22 cellular contexts compared by ENCODE assay signal in the genomic region with DNA sequence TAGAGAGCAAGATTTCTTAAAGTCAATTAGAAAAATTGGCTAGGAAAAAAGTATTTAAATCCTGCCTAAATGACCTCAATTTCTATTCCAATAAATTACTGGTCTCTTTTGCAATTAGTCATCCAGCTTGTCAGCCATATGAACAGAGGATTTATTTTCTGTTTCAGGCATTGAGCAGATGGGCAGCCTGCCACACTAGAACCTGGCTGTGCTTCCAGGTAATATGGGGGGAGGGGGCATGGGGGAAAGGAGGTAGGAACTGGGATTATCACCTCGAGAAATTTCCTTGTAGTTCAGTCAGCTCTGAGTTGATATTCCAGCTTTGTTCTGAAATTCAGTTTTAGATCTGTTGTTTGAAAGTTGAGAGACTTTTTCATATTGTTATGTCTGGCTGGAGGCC.
"Had no signal": no experiment of that assay in that cellular context is flagged by ENCODE, and none has a peak within 500 bp of the region (broad histone marks: within the 10 kb centered on the region; RNA-seq: fewer than 3 reads in every experiment).

No MANE protein-coding gene starts in this region.

- H3K27ac Mint-ChIP-seq: effector memory CD8-positive, alpha-beta T cell; naive thymus-derived CD4-positive, alpha-beta T cell; nephron; neural progenitor cell; progenitor cell of endocrine pancreas; stimulated activated naive B cell treated with anti-CD40 and anti-IgM and Interleukin-4, amounts not matched to agents 10 μg/mL and 1 μg/mL and 100 μg/mL, for 72 hours; stimulated activated naive CD8-positive, alpha-beta T cell treated with anti-CD3 and anti-CD28 coated beads, Interleukin-15, Interleukin-2, amounts not matched to agents 100 ng/mL and 50 ng/mL, for 24 hours had no signal

- H3K4me3 Mint-ChIP-seq: effector memory CD8-positive, alpha-beta T cell; naive thymus-derived CD4-positive, alpha-beta T cell; nephron; neural progenitor cell; stimulated activated naive B cell treated with anti-CD40 and anti-IgM and Interleukin-4, amounts not matched to agents 10 μg/mL and 1 μg/mL and 100 μg/mL, for 72 hours; stimulated activated naive CD8-positive, alpha-beta T cell treated with anti-CD3 and anti-CD28 coated beads, Interleukin-15, Interleukin-2, amounts not matched to agents 100 ng/mL and 50 ng/mL, for 24 hours had no signal

- DNase-seq: effector memory CD8-positive, alpha-beta T cell; erythroblast; esophagus squamous epithelium; foreskin melanocyte; glutamatergic neuron; heart right ventricle; hippocampal formation; left cardiac atrium; left lung; mesendoderm; midbrain; naive thymus-derived CD4-positive, alpha-beta T cell; right lobe of liver; small intestine; stimulated activated CD4-positive, alpha-beta T cell treated with anti-CD3 and anti-CD28 coated beads, Interleukin-15, amount 100 ng/mL, for 24 hours; stimulated activated CD4-positive, alpha-beta T cell treated with anti-CD3 and anti-CD28 coated beads, Interleukin-2, amount 100 ng/mL, for 48 hours; stimulated activated naive B cell treated with anti-CD40 and anti-IgM and Interleukin-4, amounts not matched to agents 10 μg/mL and 1 μg/mL and 100 μg/mL, for 72 hours; upper lobe of left lung had no signal

- H3K4me1 Mint-ChIP-seq: naive thymus-derived CD4-positive, alpha-beta T cell; nephron; neural progenitor cell; stimulated activated naive B cell treated with anti-CD40 and anti-IgM and Interleukin-4, amounts not matched to agents 10 μg/mL and 1 μg/mL and 100 μg/mL, for 72 hours had no signal

- H3K27me3 Mint-ChIP-seq: progenitor cell of endocrine pancreas; stimulated activated naive CD8-positive, alpha-beta T cell treated with anti-CD3 and anti-CD28 coated beads, Interleukin-15, Interleukin-2, amounts not matched to agents 100 ng/mL and 50 ng/mL, for 24 hours had no signal
